In the genomic region with DNA sequence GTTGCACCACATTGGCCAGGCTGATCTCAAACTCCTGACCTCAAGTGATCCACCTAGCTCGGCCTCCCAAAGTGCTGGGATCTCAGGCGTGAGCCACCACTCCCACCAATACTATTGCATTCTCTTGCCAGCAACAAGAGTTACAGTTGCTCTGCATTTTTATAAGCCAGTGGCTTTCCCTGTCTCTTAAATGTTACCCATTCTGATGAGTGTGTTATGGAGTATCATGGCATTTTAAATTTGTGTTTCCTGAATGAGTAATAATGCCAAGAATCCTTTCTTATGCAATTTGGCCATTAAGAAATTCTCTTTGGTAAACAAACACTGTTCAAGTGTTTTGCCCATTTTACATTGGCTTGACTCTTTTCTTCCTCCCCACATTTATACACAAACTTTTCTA, we compare ENCODE assay signal across 7 cellular contexts.
A peak's percentile ranks its signal among the peaks of the same experiment; 100 is the strongest.
DNase-seq lines count a peak whose midpoint lies in the region; ATAC-seq, FAIRE-seq and TF ChIP-seq lines count a peak whose summit lies in the region.
"Not testable (repeated sequence)": the region's sequence is repeated elsewhere in the genome, so short reads cannot be mapped to it uniquely, and the experiment has no call there.

No MANE protein-coding gene starts in this region.

- peak overlapping the region; percentile 43 to 47 for H3K4me3 Mint-ChIP-seq in activated T-cell treated with anti-CD3 and anti-CD28 coated beads, Interleukin-2, amount 50 U/mL, for 72 hours
- peak overlapping the region; percentile 14 for H3K4me3 Mint-ChIP-seq in natural killer cell
- not testable (repeated sequence) for H3K4me3 Mint-ChIP-seq in stimulated activated naive CD8-positive, alpha-beta T cell treated with anti-CD3 and anti-CD28 coated beads, Interleukin-15, Interleukin-2, amounts not matched to agents 100 ng/mL and 50 ng/mL, for 24 hours

- intact Hi-C loops in PC-3 (cut with micrococcal nuclease); K562 (cut with micrococcal nuclease); natural killer cell (cut with micrococcal nuclease): not testable (repeated sequence)

- not testable (repeated sequence) for DNase-seq in A549 (ENCODE audit: low read depth in 1 of 2, low spot score in 1 of 2); activated T-cell treated with anti-CD3 and anti-CD28 coated beads, Interleukin-2, amount 50 U/mL, for 72 hours; K562 (ENCODE audit: extremely low read depth in 1 of 4, low spot score in 3 of 4); natural killer cell
- DNase-seq in PC-3, result peak; percentile 45

- not testable (repeated sequence) for H3K27me3 ChIP-seq in PC-3 (ENCODE audit: low read length)
- peaks cover under 1 to 15% of the 10 kb centered on the region in 2 experiments; a peak in 1 of 5 replicates for H3K27me3 ChIP-seq in K562 (ENCODE audit: control insufficient read depth in 2 of 2, insufficient read depth in 2 of 2, low read length in 2 of 2)

- not testable (repeated sequence) for H3K9me2 ChIP-seq in PC-3 (replicated peaks; ENCODE audit: low read length)

- H2AFZ ChIP-seq in PC-3 (ENCODE audit: low read length); K562 (ENCODE audit: low read depth, low read length): not testable (repeated sequence)

- not testable (repeated sequence) for TF ChIP-seq POLR2A in A549 (IDR thresholded peaks at IDR 0.05; ENCODE audit: low read length); K562 (conservative IDR thresholded peaks at IDR 0.05)

- not testable (repeated sequence) for H3K9me1 ChIP-seq in K562 (ENCODE audit: control insufficient read depth, insufficient read depth, low read length)

- peaks cover 49% of the 10 kb centered on the region for H3K4me1 Mint-ChIP-seq in activated T-cell treated with anti-CD3 and anti-CD28 coated beads, Interleukin-2, amount 50 U/mL, for 72 hours (ENCODE audit: low read depth)
- H3K4me1 Mint-ChIP-seq in natural killer cell, result peaks cover 23 to 28% of the 10 kb centered on the region in 2 donors
- H3K4me1 Mint-ChIP-seq in stimulated activated naive CD8-positive, alpha-beta T cell treated with anti-CD3 and anti-CD28 coated beads, Interleukin-15, Interleukin-2, amounts not matched to agents 100 ng/mL and 50 ng/mL, for 24 hours (ENCODE audit: low read depth), result peaks cover 39% of the 10 kb centered on the region

- peak in 1 of 2 experiments; percentile 54; a peak in 2 of 6 replicates for ATAC-seq in A549
- peak; percentile 74 for ATAC-seq in PC-3
- ATAC-seq in activated T-cell treated with anti-CD3 and anti-CD28 coated beads, Interleukin-2, amount 50 U/mL, for 72 hours (replicated peaks in 1 of 2); K562; natural killer cell: not testable (repeated sequence)
- ATAC-seq in esophagus mucosa, result peak; percentile 65

- not testable (repeated sequence) for H3K9me3 ChIP-seq in A549; PC-3 (ENCODE audit: low read length); K562 (replicated peaks; ENCODE audit: control insufficient read depth, insufficient read depth, low read depth, low read length)

- not testable (repeated sequence) for H3K36me3 Mint-ChIP-seq in activated T-cell treated with anti-CD3 and anti-CD28 coated beads, Interleukin-2, amount 50 U/mL, for 72 hours (ENCODE audit: insufficient read depth in 2 of 2); natural killer cell; stimulated activated naive CD8-positive, alpha-beta T cell treated with anti-CD3 and anti-CD28 coated beads, Interleukin-15, Interleukin-2, amounts not matched to agents 100 ng/mL and 50 ng/mL, for 24 hours (ENCODE audit: low read depth)

- not testable (repeated sequence) for H3K79me2 ChIP-seq in PC-3 (ENCODE audit: low read length); K562 (ENCODE audit: control insufficient read depth, insufficient read depth, low read length)

- in situ Hi-C loops in K562 (cut with MboI), result not testable (repeated sequence)

- TF ChIP-seq EP300 in A549 (IDR thresholded peaks at IDR 0.05); K562 (IDR thresholded peaks at IDR 0.05; ENCODE audit: low read length): not testable (repeated sequence)

- not testable (repeated sequence) for TF ChIP-seq CTCF in A549 (IDR thresholded peaks at IDR 0.05); PC-3 (conservative IDR thresholded peaks at IDR 0.05; ENCODE audit: low read depth, low read length); K562 (IDR thresholded peaks at IDR 0.05 in 2 of 3, conservative IDR thresholded peaks at IDR 0.05 in 1 of 3; ENCODE audit: insufficient read depth in 2 of 3, low read depth in 1 of 3, low read length in 3 of 3); natural killer cell (IDR thresholded peaks at IDR 0.05)

- H3K27ac Mint-ChIP-seq in activated T-cell treated with anti-CD3 and anti-CD28 coated beads, Interleukin-2, amount 50 U/mL, for 72 hours; natural killer cell: not testable (repeated sequence)
- H3K27ac Mint-ChIP-seq in stimulated activated naive CD8-positive, alpha-beta T cell treated with anti-CD3 and anti-CD28 coated beads, Interleukin-15, Interleukin-2, amounts not matched to agents 100 ng/mL and 50 ng/mL, for 24 hours, result peak overlapping the region; percentile 27

- peak; percentile 72 for FAIRE-seq in A549 (lab: Jason Lieb, UNC)
- FAIRE-seq in K562 (lab: Jason Lieb, UNC), result peak; percentile 55

- not testable (repeated sequence) for H3K9ac ChIP-seq in PC-3 (ENCODE audit: low read length); K562 (ENCODE audit: insufficient read depth in 1 of 2, low read depth in 2 of 2, low read length in 2 of 2)

- not testable (repeated sequence) for H3K4me1 ChIP-seq in A549; PC-3 (ENCODE audit: insufficient read depth, low read length)
- H3K4me1 ChIP-seq in K562 (replicated peaks in 1 of 2; ENCODE audit: control insufficient read depth in 2 of 2, insufficient read depth in 2 of 2, low read length in 2 of 2), result peaks cover 0 to 12% of the 10 kb centered on the region in 2 experiments; a peak in 2 of 5 replicates

- not testable (repeated sequence) for H3K9me3 Mint-ChIP-seq in activated T-cell treated with anti-CD3 and anti-CD28 coated beads, Interleukin-2, amount 50 U/mL, for 72 hours; natural killer cell; stimulated activated naive CD8-positive, alpha-beta T cell treated with anti-CD3 and anti-CD28 coated beads, Interleukin-15, Interleukin-2, amounts not matched to agents 100 ng/mL and 50 ng/mL, for 24 hours

- CTCF ChIA-PET in A549 (lab: Yijun Ruan, JAX); PC-3 (lab: Charles Lee); K562 (lab: Yijun Ruan, JAX; ENCODE audit: low intra/inter-chr PET ratio): not testable (repeated sequence)

- POLR2A ChIA-PET in A549 (lab: Yijun Ruan, JAX); PC-3 (lab: Charles Lee; ENCODE audit: unreplicated experiment); K562 (lab: Yijun Ruan, JAX): not testable (repeated sequence)

- H4K20me1 ChIP-seq in PC-3 (ENCODE audit: low read length); K562 (replicated peaks; ENCODE audit: control insufficient read depth, insufficient read depth, low read length): not testable (repeated sequence)

- not testable (repeated sequence) for H3K27ac ChIP-seq in A549; PC-3 (ENCODE audit: low read length); K562 (ENCODE audit: extremely low read depth, low read depth, low read length)

- not testable (repeated sequence) for H3K4me3 ChIP-seq in A549; PC-3 (ENCODE audit: low read length); K562

- BruUV-seq in PC-3 (replicated peaks; lab: Mats Ljungman, UMichigan); K562 (replicated peaks; lab: Mats Ljungman, UMichigan): not testable (repeated sequence)

- not testable (repeated sequence) for H3K4me2 ChIP-seq in A549; PC-3 (ENCODE audit: low read length); K562 (ENCODE audit: insufficient read depth, low read length)

- TF ChIP-seq RAD21 in A549 (conservative IDR thresholded peaks at IDR 0.05 in 1 of 2, IDR thresholded peaks at IDR 0.05 in 1 of 2); K562 (CRISPR knock-in tag; conservative IDR thresholded peaks at IDR 0.05 in 1 of 2, IDR thresholded peaks at IDR 0.05 in 1 of 2): not testable (repeated sequence)

- H3K36me3 ChIP-seq in PC-3 (ENCODE audit: low read depth, low read length); K562 (ENCODE audit: control insufficient read depth, insufficient read depth, low read length): not testable (repeated sequence)

- H3K27me3 Mint-ChIP-seq in activated T-cell treated with anti-CD3 and anti-CD28 coated beads, Interleukin-2, amount 50 U/mL, for 72 hours (ENCODE audit: low read depth), result peaks cover 28% of the 10 kb centered on the region
- H3K27me3 Mint-ChIP-seq in natural killer cell (ENCODE audit: low read depth in 2 of 2), result peaks cover 51 to 59% of the 10 kb centered on the region in 2 donors
- peaks cover 32% of the 10 kb centered on the region for H3K27me3 Mint-ChIP-seq in stimulated activated naive CD8-positive, alpha-beta T cell treated with anti-CD3 and anti-CD28 coated beads, Interleukin-15, Interleukin-2, amounts not matched to agents 100 ng/mL and 50 ng/mL, for 24 hours

- H3F3A ChIP-seq in PC-3 (ENCODE audit: low read length, unreplicated experiment), result not testable (repeated sequence)

- WGBS in A549 (ENCODE audit: missing lambda C conversion rate), result 49% methylated on average over 2 of the region's 2 CpGs
- 32% methylated on average over 2 of the region's 2 CpGs for WGBS in K562 (ENCODE audit: insufficient coverage, low coverage, missing lambda C conversion rate)

TF ChIP-seq in A549, 52 proteins besides CTCF, POLR2A, EP300 and RAD21:
- TF ChIP-seq CEBPB (IDR thresholded peaks at IDR 0.05), result peak in 1 of 2 experiments; percentile 12; a peak in 1 of 4 replicates
